In genomic region chr12:2795291-2796186, GRCh38 we compare ENCODE assay signal across 8 cellular contexts. TPM values are rescaled to one million over a fixed set of nuclear protein-coding genes. Genes with fewer than 3 reads are reported as not detected.
DNase-seq lines count a peak whose midpoint lies in the region; ATAC-seq and TF ChIP-seq lines count a peak whose summit lies in the region.

No MANE protein-coding gene starts in this region.

- no peaks in the 10 kb centered on the region for H3K9me3 Mint-ChIP-seq in CD8-positive, alpha-beta memory T cell

- H3K27me3 Mint-ChIP-seq in CD8-positive, alpha-beta memory T cell, result no peaks in the 10 kb centered on the region

- peak overlapping the region in 4 of 5 donors; percentile 72 to 86 (median 80) for H3K9ac ChIP-seq in subcutaneous abdominal adipose tissue (ENCODE audit: low read length in 5 of 5)

- POLR2A ChIA-PET in CD8-positive, alpha-beta memory T cell (lab: Charles Lee), result interaction anchor here (0.5 to 3.0 kb wide), 5 partner anchors 17 to 104 kb away, joined by 3 to 22 read pairs (median 6); partner anchors contain the start of gene ITFG2
- POLR2A ChIA-PET in Panc1 (lab: Charles Lee), result interaction anchor here (0.6 kb wide), 1 partner anchor 11 kb away, joined by 3 read pairs; no protein-coding TSS in a partner anchor

- peaks cover 34% of the 10 kb centered on the region for H3K36me3 ChIP-seq in CD8-positive, alpha-beta memory T cell (ENCODE audit: insufficient read depth, low read length)
- H3K36me3 ChIP-seq in Panc1 (ENCODE audit: control insufficient read depth, insufficient read depth, low read length), result peaks cover 15% of the 10 kb centered on the region
- peaks cover 38% of the 10 kb centered on the region for H3K36me3 ChIP-seq in neuron (ENCODE audit: insufficient read depth, low read length)
- peaks cover 7 to 36% (median 33%) of the 10 kb centered on the region in 5 donors for H3K36me3 ChIP-seq in subcutaneous abdominal adipose tissue (ENCODE audit: control insufficient read depth in 5 of 5, insufficient read depth in 5 of 5, low read length in 5 of 5)

- no peaks in the 10 kb centered on the region for H3K27me3 ChIP-seq in CD8-positive, alpha-beta memory T cell (ENCODE audit: insufficient read depth, low read length, poor library complexity, severe bottlenecking)
- H3K27me3 ChIP-seq in Panc1 (ENCODE audit: control insufficient read depth, insufficient read depth, low read length) (no peaks in the 10 kb centered on the region), foreskin keratinocyte (peaks cover 14% of the 10 kb centered on the region), neuron (ENCODE audit: insufficient read depth, low read length) (no peaks in the 10 kb centered on the region), subcutaneous abdominal adipose tissue (ENCODE audit: control insufficient read depth in 5 of 5, insufficient read depth in 4 of 5, low read length in 5 of 5) (no peaks in the 10 kb centered on the region)

- H3K4me3 ChIP-seq in CD8-positive, alpha-beta memory T cell (ENCODE audit: low read length), result peak overlapping the region; percentile 52
- H3K4me3 ChIP-seq in Panc1 (ENCODE audit: low read depth in 2 of 2, low read length in 2 of 2) (peak overlapping the region; percentile 53 to 80), neuron (ENCODE audit: low read length) (peak overlapping the region; percentile 68), subcutaneous abdominal adipose tissue (ENCODE audit: low read depth in 1 of 5, low read length in 5 of 5) (peak overlapping the region; percentile 80 to 89 (median 84))

- H3K4me1 Mint-ChIP-seq in CD8-positive, alpha-beta memory T cell, result peaks cover 14 to 24% (median 21%) of the 10 kb centered on the region in 3 donors

- peak overlapping the region; percentile 18 for H3K27ac ChIP-seq in CD8-positive, alpha-beta memory T cell (ENCODE audit: low read depth, low read length)
- H3K27ac ChIP-seq in Panc1 (ENCODE audit: low read length) (peak overlapping the region; percentile 74), foreskin keratinocyte (no peak overlapping the region), subcutaneous abdominal adipose tissue (ENCODE audit: low read depth, low read length) (peak overlapping the region; percentile 88)

- H3K27ac Mint-ChIP-seq in CD8-positive, alpha-beta memory T cell, result peak overlapping the region; percentile 66 to 97 (median 88)

- BruUV-seq in Panc1 (replicated peaks; lab: Mats Ljungman, UMichigan), result no TSS peak

- ATAC-seq in GM19395 (IDR thresholded peaks at IDR 0.05; ENCODE audit: unreplicated experiment) (peak; percentile 65), HG03520 (IDR thresholded peaks at IDR 0.05; ENCODE audit: unreplicated experiment) (peak; percentile 54), Panc1 (peak; percentile 81), foreskin keratinocyte (peak; percentile 52)

- peaks cover 21% of the 10 kb centered on the region for H3K4me1 ChIP-seq in CD8-positive, alpha-beta memory T cell (ENCODE audit: insufficient read depth, low read length)
- H3K4me1 ChIP-seq in Panc1 (ENCODE audit: control insufficient read depth, insufficient read depth, low read length), result peaks cover 14% of the 10 kb centered on the region
- no peaks in the 10 kb centered on the region for H3K4me1 ChIP-seq in foreskin keratinocyte
- peaks cover 15% of the 10 kb centered on the region for H3K4me1 ChIP-seq in neuron (ENCODE audit: insufficient read depth, low read length)
- H3K4me1 ChIP-seq in subcutaneous abdominal adipose tissue (ENCODE audit: control insufficient read depth in 5 of 5, insufficient read depth in 5 of 5, low read length in 5 of 5), result peaks cover 10 to 30% (median 27%) of the 10 kb centered on the region in 5 donors

- in situ Hi-C loops in Panc1 (cut with HindIII; ENCODE audit: low pct_unique_long_range_greater_than_20kb, low sequenced_read_pairs), result no loop called here

- H3K4me3 Mint-ChIP-seq in CD8-positive, alpha-beta memory T cell, result peak overlapping the region; percentile 87 to 99 (median 91)

- CTCF ChIA-PET in CD8-positive, alpha-beta memory T cell (lab: Charles Lee), result interaction anchor here (0.9 to 3.2 kb wide), 5 partner anchors 11 to 105 kb away, joined by 3 to 15 read pairs (median 4); partner anchors contain the start of gene ITFG2
- CTCF ChIA-PET in Panc1 (lab: Charles Lee), result interaction anchor here (2.3 kb wide), 1 partner anchor 12 kb away, joined by 7 read pairs; no protein-coding TSS in a partner anchor

- no peak for TF ChIP-seq CTCF in Panc1 (IDR thresholded peaks at IDR 0.05)
- TF ChIP-seq CTCF in foreskin keratinocyte (conservative IDR thresholded peaks at IDR 0.05), result no peak

- H3K9me3 ChIP-seq in CD8-positive, alpha-beta memory T cell (ENCODE audit: low read length), result no peaks in the 10 kb centered on the region
- no peaks in the 10 kb centered on the region for H3K9me3 ChIP-seq in Panc1 (ENCODE audit: control insufficient read depth, insufficient read depth, low read depth, low read length)
- H3K9me3 ChIP-seq in neuron (ENCODE audit: low read length), result no peaks in the 10 kb centered on the region
- no peaks in the 10 kb centered on the region for H3K9me3 ChIP-seq in subcutaneous abdominal adipose tissue (ENCODE audit: control insufficient read depth in 5 of 5, low read length in 5 of 5)

- intact Hi-C loops in Panc1 (cut with micrococcal nuclease; ENCODE audit: unreplicated experiment), result no loop called here

- peaks cover 0 to 43% (median 14%) of the 10 kb centered on the region in 3 donors for H3K36me3 Mint-ChIP-seq in CD8-positive, alpha-beta memory T cell

- H2AFZ ChIP-seq in neuron (ENCODE audit: low read depth, low read length), result peak overlapping the region; percentile 64

- DNase-seq in CD8-positive, alpha-beta memory T cell, result peak; percentile 67 to 80 (median 70)
- DNase-seq in Panc1 (ENCODE audit: low read depth, low spot score) (no peak), activated gamma-delta T cell (lab: John Stamatoyannopoulos, UW) (peak; percentile 65), foreskin keratinocyte (peak in 1 of 2 donors; percentile 28)

RNA-seq across cellular contexts. Expression of gene FKBP4, which starts 0.8 kb away (rescaled TPM):
- 100 to 1,000 TPM; 172 to 183 TPM for total RNA-seq in CD8-positive, alpha-beta memory T cell
- 35.1 TPM for polyA plus RNA-seq in CD8-positive, alpha-beta memory T cell
- 64.9 TPM for total RNA-seq in Panc1 (2021; ENCODE audit: unreplicated experiment)
- 82.4 TPM for polyA plus RNA-seq in Panc1 (2012; ENCODE audit: insufficient read length)
- 86.0 and 108 TPM in 2 replicates for total RNA-seq in foreskin keratinocyte
- polyA plus RNA-seq in foreskin keratinocyte, result 75.7 and 109 TPM in 2 replicates

RNA-seq across cellular contexts. Expression of gene ITFG2, which starts 16.9 kb away (rescaled TPM):
- total RNA-seq in CD8-positive, alpha-beta memory T cell, result 10 to 100 TPM; 36.9 to 39.3 TPM
- 53.3 TPM for polyA plus RNA-seq in CD8-positive, alpha-beta memory T cell
- total RNA-seq in Panc1 (2021; ENCODE audit: unreplicated experiment) (17.4 TPM), foreskin keratinocyte (18.4 and 20.2 TPM in 2 replicates)
- polyA plus RNA-seq in Panc1 (2012; ENCODE audit: insufficient read length), result 21.8 TPM
- polyA plus RNA-seq in foreskin keratinocyte, result 14.5 and 17.2 TPM in 2 replicates

RNA-seq across cellular contexts. Expression of gene NRIP2, which starts 39.3 kb away (rescaled TPM):
- total RNA-seq in CD8-positive, alpha-beta memory T cell, result not detected
- 0.82 TPM for polyA plus RNA-seq in CD8-positive, alpha-beta memory T cell
- total RNA-seq in Panc1 (2021; ENCODE audit: unreplicated experiment) (not detected), foreskin keratinocyte (not detected in 2 replicates)
- 0.57 TPM for polyA plus RNA-seq in Panc1 (2012; ENCODE audit: insufficient read length)
- polyA plus RNA-seq in foreskin keratinocyte, result not detected in 2 replicates
